Comparison of ENCODE assay signal across 7 cellular contexts in genomic region chr9:137300607-137301085, GRCh38. TPM values are rescaled to one million over a fixed set of nuclear protein-coding genes. Genes with fewer than 3 reads are reported as not detected.
DNase-seq lines count a peak whose midpoint lies in the region; ATAC-seq, FAIRE-seq and TF ChIP-seq lines count a peak whose summit lies in the region.
"Had no signal": no experiment of that assay in that cellular context is flagged by ENCODE, and none has a peak within 500 bp of the region (broad histone marks: within the 10 kb centered on the region; RNA-seq: fewer than 3 reads in every experiment).

No MANE protein-coding gene starts in this region.

- H3K27ac Mint-ChIP-seq in naive thymus-derived CD8-positive, alpha-beta T cell: peak overlapping the region in 2 of 10 donors; percentile 65 to 80

- intact Hi-C loops in GM12878 (cut with micrococcal nuclease; ENCODE audit: unreplicated experiment): loop anchor here (5.0 kb wide), 1 partner anchor 122 kb away; the partner anchor contains the start of genes EXD3 and NOXA1

- FAIRE-seq in GM12878 (lab: Jason Lieb, UNC): no peak

- peaks cover 0 to 2% (median 0%) of the 10 kb centered on the region in 9 donors for H3K9me3 Mint-ChIP-seq in naive thymus-derived CD8-positive, alpha-beta T cell

- no peak for TF ChIP-seq EP300 in GM12878 (IDR thresholded peaks at IDR 0.05; ENCODE audit: borderline replicate concordance in 1 of 2, control insufficient read depth in 1 of 2, low read depth in 2 of 2, low read length in 2 of 2)

- CTCF ChIA-PET in HEK293T (lab: Yijun Ruan, JAX) (no interaction called here), GM12878 (lab: Yijun Ruan, JAX) (interaction anchor here (0.6 to 2.5 kb wide), 3 partner anchors 10 to 15 kb away, joined by 3 to 5 read pairs (median 5); no protein-coding TSS in a partner anchor)

- DNase-seq in HEK293T (ENCODE audit: extremely low spot score) (peak; percentile 47), GM12878 (ENCODE audit: low read depth, low spot score) (no peak), retina (no peak)
- no peak for DNase-seq in naive thymus-derived CD8-positive, alpha-beta T cell
- DNase-seq in NK-92 treated with Interleukin-12 subunit alpha and Interleukin-12 subunit beta, amount 100 ng/mL, for 24 hours (lab: John Stamatoyannopoulos, UW): no peak
- no peak for DNase-seq in activated CD4-positive, alpha-beta T cell treated with anti-CD3 and anti-CD28 coated beads, Interleukin-2, amount 50 U/mL, for 1 hour

- H3K4me3 Mint-ChIP-seq in naive thymus-derived CD8-positive, alpha-beta T cell: peak overlapping the region; percentile 53 to 88 (median 84)

- TF ChIP-seq RAD21 in GM12878 (IDR thresholded peaks at IDR 0.05; ENCODE audit: insufficient read depth, low read depth, low read length): no peak

- H3K36me3 Mint-ChIP-seq in naive thymus-derived CD8-positive, alpha-beta T cell: peaks cover 0 to 2% (median 0%) of the 10 kb centered on the region in 3 donors

- H2AFZ ChIP-seq in GM12878 (ENCODE audit: control insufficient read depth, low read depth, low read length): peak overlapping the region; percentile 44; the same call in 1 of the 2 replicates

- RAD21 ChIA-PET in GM12878 (lab: Charles Lee; ENCODE audit: unreplicated experiment): interaction anchor here (0.9 to 2.1 kb wide), 3 partner anchors 16 to 143 kb away, joined by 3 to 20 read pairs (median 6); partner anchors contain the start of gene TUBB4B

- peaks cover 6 to 35% (median 14%) of the 10 kb centered on the region in 5 donors for H3K27me3 Mint-ChIP-seq in naive thymus-derived CD8-positive, alpha-beta T cell

- ATAC-seq in GM12878: no peak
- no peak for ATAC-seq in naive thymus-derived CD8-positive, alpha-beta T cell

- H3K27me3 ChIP-seq in GM12878 (replicated peaks in 1 of 2; ENCODE audit: control insufficient read depth in 2 of 2, insufficient read depth in 2 of 2, low read length in 1 of 2): no peaks in the 10 kb centered on the region; a peak in 1 of 4 replicates

- no peaks in the 10 kb centered on the region for H3K36me3 ChIP-seq in GM12878 (ENCODE audit: control insufficient read depth in 2 of 2, insufficient read depth in 2 of 2, low read length in 1 of 2)

- no peaks in the 10 kb centered on the region; the same call in 1 of the 2 replicates for H3K79me2 ChIP-seq in GM12878 (ENCODE audit: control insufficient read depth, insufficient read depth, low read length)

- in situ Hi-C loops in GM12878 (cut with MboI): no loop called here

- H3K4me3 ChIP-seq in GM12878: peak overlapping the region; percentile 70

- 0 out of 2 replicates have a peak, but pooled peaks have one; percentile 4 for TF ChIP-seq POLR2A in GM12878 (IDR thresholded peaks at IDR 0.05; ENCODE audit: low read depth, low read length)

- H3K27ac ChIP-seq in GM12878 (ENCODE audit: control insufficient read depth, insufficient read depth): no peak overlapping the region

- H3K9me3 ChIP-seq in GM12878 (replicated peaks; ENCODE audit: control insufficient read depth, insufficient read depth, low read length): no peaks in the 10 kb centered on the region

- 11% methylated on average over 18 of the region's 23 CpGs for WGBS in GM12878 (ENCODE audit: insufficient coverage, insufficient replicate concordance, low lambda C conversion rate, missing lambda C conversion rate)

- SMC1A ChIA-PET in GM12878 (lab: Charles Lee; ENCODE audit: uncharacterized antibody, unreplicated experiment): no interaction called here

- TF ChIP-seq CTCF in GM12878 (IDR thresholded peaks at IDR 0.05 in 2 of 3, conservative IDR thresholded peaks at IDR 0.05 in 1 of 3; ENCODE audit: control insufficient read depth in 2 of 3, extremely low read depth in 1 of 3, insufficient read depth in 1 of 3, low read depth in 3 of 3, low read length in 3 of 3): no peak

- H3K4me1 ChIP-seq in GM12878 (ENCODE audit: control insufficient read depth, insufficient read depth, low read length): peaks cover 28% of the 10 kb centered on the region

- H4K20me1 ChIP-seq in GM12878 (ENCODE audit: control insufficient read depth, insufficient read depth): no peaks in the 10 kb centered on the region

- peak overlapping the region; percentile 60 for H3K9ac ChIP-seq in GM12878 (ENCODE audit: control insufficient read depth, insufficient read depth, low read length)

- BruUV-seq in GM12878 (replicated peaks; lab: Mats Ljungman, UMichigan): no TSS peak

- H3K4me1 Mint-ChIP-seq in naive thymus-derived CD8-positive, alpha-beta T cell: peaks cover 4 to 28% (median 22%) of the 10 kb centered on the region in 4 donors

- POLR2A ChIA-PET in HEK293T (lab: Yijun Ruan, JAX): interaction anchor here (1.0 kb wide), 1 partner anchor 16 kb away, joined by 3 read pairs; no protein-coding TSS in a partner anchor
- POLR2A ChIA-PET in GM12878 (lab: Charles Lee): interaction anchor here (0.7 to 2.2 kb wide), 2 partner anchors 16 to 671 kb away, joined by 3 to 19 read pairs; no protein-coding TSS in a partner anchor
- POLR2A ChIA-PET in naive thymus-derived CD8-positive, alpha-beta T cell (lab: Charles Lee): interaction anchor here (0.9 to 1.1 kb wide), 2 partner anchors 60 to 141 kb away, joined by 4 to 5 read pairs; partner anchors contain the start of gene ENTPD8

- peak overlapping the region; percentile 77 for H3K4me2 ChIP-seq in GM12878 (ENCODE audit: control insufficient read depth, insufficient read depth)

RNA-seq across cellular contexts. Expression of gene NRARP, which starts 1.4 kb away (rescaled TPM):
- total RNA-seq in GM12878 (2013; cell fraction: nucleolus; rRNA removed): 7.0 and 7.7 TPM in 2 replicates
- total RNA-seq in GM12878 (2014; rRNA removed) (2.7 and 3.7 TPM in 2 replicates), GM12878 (2014; rRNA removed; fragmentation: Illumina TruSeq; extraction: Trizol) (0.64 and 0.67 TPM in 2 replicates), GM12878 (2021) (8.4 and 9.2 TPM in 2 replicates)
- polyA plus RNA-seq in GM12878 (2011; ENCODE audit: low read depth): 0.56 TPM
- polyA plus RNA-seq in GM12878 (2011; rRNA removed) (1.6 and 2.6 TPM in 2 replicates), GM12878 (2014; fragmentation: Illumina TruSeq; extraction: Trizol) (1.4 and 1.8 TPM in 2 replicates), GM12878 (2014; fragmentation: Nextera tagmentation; extraction: Ambion mirVana) (not detected), GM12878 (2014; rRNA removed) (5.5 and 7.2 TPM in 2 replicates), GM12878 (2016; fragmentation: Nextera tagmentation; extraction: Ambion mirVana) (under 1 TPM; 0.06 to 0.15 TPM)
- polyA plus RNA-seq in GM12878 (2011; cell fraction: cytosol; rRNA removed): 3.3 TPM in 2 replicates
- 5.8 and 5.9 TPM in 2 replicates for polyA plus RNA-seq in GM12878 (2011; cell fraction: nucleus; rRNA removed)
- polyA plus RNA-seq in GM12878 (2012): 2.4 and 2.8 TPM in 2 replicates
- 0.51 and 0.93 TPM in 2 replicates for polyA minus RNA-seq in GM12878 (2011; rRNA and poly(A)+ RNA removed)
- polyA minus RNA-seq in GM12878 (2011; cell fraction: cytosol; rRNA and poly(A)+ RNA removed): 1.3 and 2.0 TPM in 2 replicates
- polyA minus RNA-seq in GM12878 (2011; cell fraction: nucleus; rRNA and poly(A)+ RNA removed): 4.2 and 6.9 TPM in 2 replicates
- total RNA-seq in naive thymus-derived CD8-positive, alpha-beta T cell: 1 to 10 TPM; 2.4 to 2.5 TPM
- polyA plus RNA-seq in naive thymus-derived CD8-positive, alpha-beta T cell: not detected

RNA-seq across cellular contexts. Expression of gene TOR4A, which starts 23.1 kb away (rescaled TPM):
- 22.6 and 29.1 TPM in 2 replicates for total RNA-seq in GM12878 (2013; cell fraction: nucleolus; rRNA removed)
- 13.8 and 14.6 TPM in 2 replicates for total RNA-seq in GM12878 (2014; rRNA removed)
- 3.9 TPM in 2 replicates for total RNA-seq in GM12878 (2014; rRNA removed; fragmentation: Illumina TruSeq; extraction: Trizol)
- total RNA-seq in GM12878 (2021): 19.6 and 19.9 TPM in 2 replicates
- polyA plus RNA-seq in GM12878 (2011; ENCODE audit: low read depth): 1.8 TPM
- polyA plus RNA-seq in GM12878 (2011; rRNA removed): 2.2 and 4.6 TPM in 2 replicates
- 8.0 and 11.9 TPM in 2 replicates for polyA plus RNA-seq in GM12878 (2011; cell fraction: cytosol; rRNA removed)
- polyA plus RNA-seq in GM12878 (2011; cell fraction: nucleus; rRNA removed): 16.8 and 21.7 TPM in 2 replicates
- polyA plus RNA-seq in GM12878 (2012): 8.2 and 9.1 TPM in 2 replicates
- 1.3 and 3.0 TPM in 2 replicates for polyA plus RNA-seq in GM12878 (2014; fragmentation: Illumina TruSeq; extraction: Trizol)
- polyA plus RNA-seq in GM12878 (2014; fragmentation: Nextera tagmentation; extraction: Ambion mirVana): 1 to 10 TPM; 2.2 to 3.4 TPM
- 14.6 and 16.0 TPM in 2 replicates for polyA plus RNA-seq in GM12878 (2014; rRNA removed)
- polyA plus RNA-seq in GM12878 (2016; fragmentation: Nextera tagmentation; extraction: Ambion mirVana): 1 to 10 TPM; 2.0 to 3.0 TPM
- 2.2 and 6.7 TPM in 2 replicates for polyA minus RNA-seq in GM12878 (2011; rRNA and poly(A)+ RNA removed)
- polyA minus RNA-seq in GM12878 (2011; cell fraction: cytosol; rRNA and poly(A)+ RNA removed): 6.8 and 7.1 TPM in 2 replicates
- polyA minus RNA-seq in GM12878 (2011; cell fraction: nucleus; rRNA and poly(A)+ RNA removed): 8.2 and 14.4 TPM in 2 replicates
- 1 to 10 TPM in 1 of 2 experiments, under 1 TPM in 1; 0.91 to 1.4 TPM for total RNA-seq in naive thymus-derived CD8-positive, alpha-beta T cell
- polyA plus RNA-seq in naive thymus-derived CD8-positive, alpha-beta T cell: under 1 TPM in 2 of 3 donors, not detected in 1; 0.12 to 0.15 TPM

RNA-seq across cellular contexts. Expression of gene NELFB, which starts 45.5 kb away (rescaled TPM):
- total RNA-seq in GM12878 (2013; cell fraction: nucleolus; rRNA removed): 13.6 and 13.9 TPM in 2 replicates
- total RNA-seq in GM12878 (2014; rRNA removed) (34.0 and 39.3 TPM in 2 replicates), GM12878 (2014; rRNA removed; fragmentation: Illumina TruSeq; extraction: Trizol) (14.6 and 16.1 TPM in 2 replicates), GM12878 (2021) (61.2 and 63.4 TPM in 2 replicates)
- polyA plus RNA-seq in GM12878 (2011; ENCODE audit: low read depth): 12.6 TPM
- polyA plus RNA-seq in GM12878 (2011; rRNA removed) (11.9 and 22.6 TPM in 2 replicates), GM12878 (2014; fragmentation: Illumina TruSeq; extraction: Trizol) (5.0 and 18.2 TPM in 2 replicates), GM12878 (2014; fragmentation: Nextera tagmentation; extraction: Ambion mirVana) (under 1 TPM; 0.19 to 0.68 TPM), GM12878 (2014; rRNA removed) (41.1 and 45.3 TPM in 2 replicates), GM12878 (2016; fragmentation: Nextera tagmentation; extraction: Ambion mirVana) (10 to 100 TPM; 40.3 to 42.4 TPM)
- polyA plus RNA-seq in GM12878 (2011; cell fraction: cytosol; rRNA removed): 44.0 and 53.0 TPM in 2 replicates
- polyA plus RNA-seq in GM12878 (2011; cell fraction: nucleus; rRNA removed): 52.1 and 64.2 TPM in 2 replicates
- polyA plus RNA-seq in GM12878 (2012): 32.6 and 37.0 TPM in 2 replicates
- 21.6 and 47.4 TPM in 2 replicates for polyA minus RNA-seq in GM12878 (2011; rRNA and poly(A)+ RNA removed)
- polyA minus RNA-seq in GM12878 (2011; cell fraction: cytosol; rRNA and poly(A)+ RNA removed): 18.4 and 20.5 TPM in 2 replicates
- polyA minus RNA-seq in GM12878 (2011; cell fraction: nucleus; rRNA and poly(A)+ RNA removed): 7.5 and 13.3 TPM in 2 replicates
- 10 to 100 TPM; 42.4 to 45.9 TPM for total RNA-seq in naive thymus-derived CD8-positive, alpha-beta T cell
- polyA plus RNA-seq in naive thymus-derived CD8-positive, alpha-beta T cell: 10 to 100 TPM; 20.4 to 29.7 (median 25.0) TPM

RNA-seq across cellular contexts. Expression of gene STPG3, which starts 49.6 kb away (rescaled TPM):
- total RNA-seq in GM12878 (2013; cell fraction: nucleolus; rRNA removed): not detected in 2 replicates
- not detected in 2 replicates for total RNA-seq in GM12878 (2014; rRNA removed)
- not detected in 2 replicates for total RNA-seq in GM12878 (2014; rRNA removed; fragmentation: Illumina TruSeq; extraction: Trizol)
- total RNA-seq in GM12878 (2021): not detected in 2 replicates
- not detected for polyA plus RNA-seq in GM12878 (2011; ENCODE audit: low read depth)
- not detected in 2 replicates for polyA plus RNA-seq in GM12878 (2011; rRNA removed)
- not detected in 2 replicates for polyA plus RNA-seq in GM12878 (2011; cell fraction: cytosol; rRNA removed)
- polyA plus RNA-seq in GM12878 (2011; cell fraction: nucleus; rRNA removed): 0.12 TPM in 1 of 2 replicates, not detected in the other
- 0.28 and 0.80 TPM in 2 replicates for polyA plus RNA-seq in GM12878 (2012)
- polyA plus RNA-seq in GM12878 (2014; fragmentation: Illumina TruSeq; extraction: Trizol): not detected in 2 replicates
- polyA plus RNA-seq in GM12878 (2014; fragmentation: Nextera tagmentation; extraction: Ambion mirVana): not detected
- polyA plus RNA-seq in GM12878 (2014; rRNA removed): not detected in 2 replicates
- polyA plus RNA-seq in GM12878 (2016; fragmentation: Nextera tagmentation; extraction: Ambion mirVana): not detected
- polyA minus RNA-seq in GM12878 (2011; rRNA and poly(A)+ RNA removed): not detected in 2 replicates
- not detected in 2 replicates for polyA minus RNA-seq in GM12878 (2011; cell fraction: cytosol; rRNA and poly(A)+ RNA removed)
- not detected in 2 replicates for polyA minus RNA-seq in GM12878 (2011; cell fraction: nucleus; rRNA and poly(A)+ RNA removed)
- total RNA-seq in naive thymus-derived CD8-positive, alpha-beta T cell: not detected
- polyA plus RNA-seq in naive thymus-derived CD8-positive, alpha-beta T cell: not detected
- total RNA-seq: activated CD8-positive, alpha-beta memory T cell treated with anti-CD3 and anti-CD28 coated beads for 36 hours had no signal

RNA-seq across cellular contexts. Expression of gene TUBB4B, which starts 59.6 kb away (rescaled TPM):
- total RNA-seq in GM12878 (2013; cell fraction: nucleolus; rRNA removed): 45.3 and 50.1 TPM in 2 replicates
- 203 and 255 TPM in 2 replicates for total RNA-seq in GM12878 (2014; rRNA removed)
- total RNA-seq in GM12878 (2014; rRNA removed; fragmentation: Illumina TruSeq; extraction: Trizol): 168 and 187 TPM in 2 replicates
- total RNA-seq in GM12878 (2021): 348 and 365 TPM in 2 replicates
- polyA plus RNA-seq in GM12878 (2011; ENCODE audit: low read depth): 59.8 TPM
- polyA plus RNA-seq in GM12878 (2011; rRNA removed): 65.9 and 204 TPM in 2 replicates
- polyA plus RNA-seq in GM12878 (2011; cell fraction: cytosol; rRNA removed): 277 and 441 TPM in 2 replicates
- 263 and 420 TPM in 2 replicates for polyA plus RNA-seq in GM12878 (2011; cell fraction: nucleus; rRNA removed)
- 147 and 170 TPM in 2 replicates for polyA plus RNA-seq in GM12878 (2012)
- 122 and 254 TPM in 2 replicates for polyA plus RNA-seq in GM12878 (2014; fragmentation: Illumina TruSeq; extraction: Trizol)
- 10 to 100 TPM; 23.0 to 63.2 TPM for polyA plus RNA-seq in GM12878 (2014; fragmentation: Nextera tagmentation; extraction: Ambion mirVana)
- 403 and 485 TPM in 2 replicates for polyA plus RNA-seq in GM12878 (2014; rRNA removed)
- polyA plus RNA-seq in GM12878 (2016; fragmentation: Nextera tagmentation; extraction: Ambion mirVana): 100 to 1,000 TPM; 521 to 532 TPM
- 156 and 212 TPM in 2 replicates for polyA minus RNA-seq in GM12878 (2011; rRNA and poly(A)+ RNA removed)
- 91.5 and 119 TPM in 2 replicates for polyA minus RNA-seq in GM12878 (2011; cell fraction: cytosol; rRNA and poly(A)+ RNA removed)
- 95.1 and 128 TPM in 2 replicates for polyA minus RNA-seq in GM12878 (2011; cell fraction: nucleus; rRNA and poly(A)+ RNA removed)
- 10 to 100 TPM; 60.2 TPM for total RNA-seq in naive thymus-derived CD8-positive, alpha-beta T cell
- 10 to 100 TPM; 10.8 to 23.4 (median 22.5) TPM for polyA plus RNA-seq in naive thymus-derived CD8-positive, alpha-beta T cell
